10 cellular contexts compared by ENCODE assay signal in the genomic region with DNA sequence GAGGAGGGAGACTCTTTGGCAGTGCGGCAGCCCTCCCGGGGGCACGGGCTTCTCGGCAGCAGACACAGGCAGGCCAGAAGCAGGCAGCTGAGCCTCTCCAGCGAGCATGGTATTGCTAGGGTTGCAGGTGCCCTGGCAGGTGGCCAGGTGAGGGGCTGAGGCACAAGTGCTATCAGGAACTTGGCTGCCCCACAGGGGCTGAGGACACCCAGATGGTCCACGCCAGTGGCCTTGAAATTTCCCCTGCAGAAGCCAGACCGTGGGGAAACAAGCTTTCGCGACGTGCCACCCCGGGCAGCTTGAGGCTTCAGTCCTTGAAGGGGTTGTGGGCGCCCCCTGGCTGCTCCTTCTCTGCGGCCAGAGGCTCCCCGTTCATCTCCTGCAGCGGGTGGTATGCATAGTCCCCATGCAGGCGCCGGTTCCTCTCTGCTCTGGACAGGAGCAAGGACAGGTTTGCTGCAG. TPM values are rescaled to one million over a fixed set of nuclear protein-coding genes. Genes with fewer than 3 reads are reported as not detected.
DNase-seq lines count a peak whose midpoint lies in the region; ATAC-seq and TF ChIP-seq lines count a peak whose summit lies in the region.
"Had no signal": no experiment of that assay in that cellular context is flagged by ENCODE, and none has a peak within 500 bp of the region (broad histone marks: within the 10 kb centered on the region; RNA-seq: fewer than 3 reads in every experiment).

No MANE protein-coding gene starts in this region.

- H2AFZ ChIP-seq in hepatocyte = no peak overlapping the region

- H3K27me3 Mint-ChIP-seq in HFFc6 (ENCODE audit: insufficient read depth) = peaks cover 16% of the 10 kb centered on the region
- H3K27me3 Mint-ChIP-seq: central memory CD8-positive, alpha-beta T cell had no signal

- ATAC-seq in GM18867 (IDR thresholded peaks at IDR 0.05; ENCODE audit: unreplicated experiment) = no peak

- H3K4me3 ChIP-seq in hepatocyte = no peak overlapping the region

- H3K4me1 ChIP-seq in hepatocyte (ENCODE audit: insufficient read depth) = no peaks in the 10 kb centered on the region

- TF ChIP-seq CTCF in AG09319 (IDR thresholded peaks at IDR 0.05; ENCODE audit: low read depth, low read length) (peak; percentile 19), HFFc6 (IDR thresholded peaks at IDR 0.05) (peak; percentile 48; the same call in 1 of the 2 replicates), hepatocyte (IDR thresholded peaks at IDR 0.05; ENCODE audit: poor library complexity) (peak; percentile 13)

- H3K4me2 ChIP-seq in hepatocyte = no peak overlapping the region

- no peaks in the 10 kb centered on the region for H3K36me3 ChIP-seq in hepatocyte (replicated peaks; ENCODE audit: insufficient read depth, low read depth)

- H3K9me3 ChIP-seq in hepatocyte (ENCODE audit: low read depth) = no peaks in the 10 kb centered on the region

- WGBS in hepatocyte (ENCODE audit: low lambda C conversion rate, missing lambda C conversion rate) = 47% methylated on average over 17 of the region's 17 CpGs

- H3K27ac ChIP-seq in hepatocyte = no peak overlapping the region

- no peaks in the 10 kb centered on the region for H3K27me3 ChIP-seq in hepatocyte

- H3K36me3 Mint-ChIP-seq in HFFc6 (ENCODE audit: low read depth) = no peaks in the 10 kb centered on the region

- no peaks in the 10 kb centered on the region for H3K9me3 Mint-ChIP-seq in HFFc6
- H3K9me3 Mint-ChIP-seq: central memory CD8-positive, alpha-beta T cell had no signal

- no peak for DNase-seq in AG09319 (ENCODE audit: extremely low read depth, low read depth)
- no peak for DNase-seq in HFFc6
- DNase-seq in SHP77 treated with DMSO at 0.1 percent for 48 hours (lab: John Stamatoyannopoulos, UW) = peak; percentile 27
- DNase-seq in hepatocyte (ENCODE audit: low spot score) = no peak
- no peak for DNase-seq in SW480 (ENCODE audit: low spot score)
- no peak for DNase-seq in T-helper 1 cell
- DNase-seq in NCI-H524 treated with DMSO at 0.1 percent for 48 hours (lab: John Stamatoyannopoulos, UW) = no peak

- no peaks in the 10 kb centered on the region for H3K4me1 Mint-ChIP-seq in HFFc6 (ENCODE audit: low read depth)
- H3K4me1 Mint-ChIP-seq: central memory CD8-positive, alpha-beta T cell had no signal

- H3K79me2 ChIP-seq in hepatocyte = no peaks in the 10 kb centered on the region

- H3K4me3 Mint-ChIP-seq in HFFc6 = no peak overlapping the region
- H3K4me3 Mint-ChIP-seq: central memory CD8-positive, alpha-beta T cell had no signal

- no peak overlapping the region for H3K27ac Mint-ChIP-seq in HFFc6

- no peaks in the 10 kb centered on the region for H4K20me1 ChIP-seq in hepatocyte (ENCODE audit: insufficient read depth, poor library complexity, severe bottlenecking)

- no peaks in the 10 kb centered on the region for H3K9me2 ChIP-seq in hepatocyte (replicated peaks; ENCODE audit: insufficient read depth)

RNA-seq across cellular contexts. Expression of a gene that starts 8.5 kb away (rescaled TPM):
- total RNA-seq in HFFc6 (2021; fragmentation: NEBNext Ultra II Directional; extraction: Animal tissue kit (Norgen Biotek cat#: 25700)) = 10 to 100 TPM; 14.4 to 18.7 (median 16.4) TPM
- 30.5 and 32.2 TPM in 2 replicates for total RNA-seq in hepatocyte
- polyA plus RNA-seq in hepatocyte = 33.7 and 35.7 TPM in 2 replicates

RNA-seq across cellular contexts. Expression of a gene that starts 40.6 kb away (rescaled TPM):
- total RNA-seq in HFFc6 (2021; fragmentation: NEBNext Ultra II Directional; extraction: Animal tissue kit (Norgen Biotek cat#: 25700)) = not detected
- 1.1 and 4.5 TPM in 2 replicates for total RNA-seq in hepatocyte
- 2.0 and 3.8 TPM in 2 replicates for polyA plus RNA-seq in hepatocyte
- total RNA-seq: NCI-H460 had no signal

RNA-seq across cellular contexts. Expression of a gene that starts 46.4 kb away (rescaled TPM):
- total RNA-seq in HFFc6 (2021; fragmentation: NEBNext Ultra II Directional; extraction: Animal tissue kit (Norgen Biotek cat#: 25700)) = 10 to 100 TPM; 43.5 to 51.3 (median 47.4) TPM
- total RNA-seq in hepatocyte = 37.9 and 63.6 TPM in 2 replicates
- 45.5 and 51.9 TPM in 2 replicates for polyA plus RNA-seq in hepatocyte
